1 cellular context compared by ENCODE assay signal in the genomic region with DNA sequence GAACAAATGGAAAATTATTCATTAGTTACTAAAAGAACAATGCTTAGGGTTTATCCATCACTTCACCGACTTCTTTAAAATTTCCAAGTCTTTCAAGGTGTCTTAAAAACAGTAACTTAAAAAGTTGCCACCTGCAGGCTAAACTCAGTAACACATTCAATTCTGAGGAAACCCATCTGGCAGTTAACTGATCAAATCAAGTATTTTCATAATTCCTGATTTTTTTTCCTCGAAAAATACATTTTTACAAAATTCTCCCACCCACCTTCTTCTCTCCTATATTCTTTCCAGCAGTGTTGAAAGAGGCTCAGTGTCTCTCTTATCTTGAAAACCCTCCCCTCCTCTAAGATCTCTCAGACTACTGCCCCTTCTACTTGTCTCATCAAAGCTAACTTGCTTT.
TF ChIP-seq lines count a peak whose summit lies in the region.

No MANE protein-coding gene starts in this region.

TF ChIP-seq in WTC11, 78 proteins besides CTCF, POLR2A, EP300 and RAD21 (continued from another document):
- TF ChIP-seq, protein P1, sequence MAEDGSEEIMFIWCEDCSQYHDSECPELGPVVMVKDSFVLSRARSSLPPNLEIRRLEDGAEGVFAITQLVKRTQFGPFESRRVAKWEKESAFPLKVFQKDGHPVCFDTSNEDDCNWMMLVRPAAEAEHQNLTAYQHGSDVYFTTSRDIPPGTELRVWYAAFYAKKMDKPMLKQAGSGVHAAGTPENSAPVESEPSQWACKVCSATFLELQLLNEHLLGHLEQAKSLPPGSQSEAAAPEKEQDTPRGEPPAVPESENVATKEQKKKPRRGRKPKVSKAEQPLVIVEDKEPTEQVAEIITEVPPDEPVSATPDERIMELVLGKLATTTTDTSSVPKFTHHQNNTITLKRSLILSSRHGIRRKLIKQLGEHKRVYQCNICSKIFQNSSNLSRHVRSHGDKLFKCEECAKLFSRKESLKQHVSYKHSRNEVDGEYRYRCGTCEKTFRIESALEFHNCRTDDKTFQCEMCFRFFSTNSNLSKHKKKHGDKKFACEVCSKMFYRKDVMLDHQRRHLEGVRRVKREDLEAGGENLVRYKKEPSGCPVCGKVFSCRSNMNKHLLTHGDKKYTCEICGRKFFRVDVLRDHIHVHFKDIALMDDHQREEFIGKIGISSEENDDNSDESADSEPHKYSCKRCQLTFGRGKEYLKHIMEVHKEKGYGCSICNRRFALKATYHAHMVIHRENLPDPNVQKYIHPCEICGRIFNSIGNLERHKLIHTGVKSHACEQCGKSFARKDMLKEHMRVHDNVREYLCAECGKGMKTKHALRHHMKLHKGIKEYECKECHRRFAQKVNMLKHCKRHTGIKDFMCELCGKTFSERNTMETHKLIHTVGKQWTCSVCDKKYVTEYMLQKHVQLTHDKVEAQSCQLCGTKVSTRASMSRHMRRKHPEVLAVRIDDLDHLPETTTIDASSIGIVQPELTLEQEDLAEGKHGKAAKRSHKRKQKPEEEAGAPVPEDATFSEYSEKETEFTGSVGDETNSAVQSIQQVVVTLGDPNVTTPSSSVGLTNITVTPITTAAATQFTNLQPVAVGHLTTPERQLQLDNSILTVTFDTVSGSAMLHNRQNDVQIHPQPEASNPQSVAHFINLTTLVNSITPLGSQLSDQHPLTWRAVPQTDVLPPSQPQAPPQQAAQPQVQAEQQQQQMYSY (CRISPR knock-in tag; IDR thresholded peaks at IDR 0.05), result no peak
- TF ChIP-seq, protein P2, sequence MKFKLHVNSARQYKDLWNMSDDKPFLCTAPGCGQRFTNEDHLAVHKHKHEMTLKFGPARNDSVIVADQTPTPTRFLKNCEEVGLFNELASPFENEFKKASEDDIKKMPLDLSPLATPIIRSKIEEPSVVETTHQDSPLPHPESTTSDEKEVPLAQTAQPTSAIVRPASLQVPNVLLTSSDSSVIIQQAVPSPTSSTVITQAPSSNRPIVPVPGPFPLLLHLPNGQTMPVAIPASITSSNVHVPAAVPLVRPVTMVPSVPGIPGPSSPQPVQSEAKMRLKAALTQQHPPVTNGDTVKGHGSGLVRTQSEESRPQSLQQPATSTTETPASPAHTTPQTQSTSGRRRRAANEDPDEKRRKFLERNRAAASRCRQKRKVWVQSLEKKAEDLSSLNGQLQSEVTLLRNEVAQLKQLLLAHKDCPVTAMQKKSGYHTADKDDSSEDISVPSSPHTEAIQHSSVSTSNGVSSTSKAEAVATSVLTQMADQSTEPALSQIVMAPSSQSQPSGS (CRISPR knock-in tag; IDR thresholded peaks at IDR 0.05; ENCODE audit: borderline replicate concordance, low read depth), result no peak
- TF ChIP-seq, protein P3, sequence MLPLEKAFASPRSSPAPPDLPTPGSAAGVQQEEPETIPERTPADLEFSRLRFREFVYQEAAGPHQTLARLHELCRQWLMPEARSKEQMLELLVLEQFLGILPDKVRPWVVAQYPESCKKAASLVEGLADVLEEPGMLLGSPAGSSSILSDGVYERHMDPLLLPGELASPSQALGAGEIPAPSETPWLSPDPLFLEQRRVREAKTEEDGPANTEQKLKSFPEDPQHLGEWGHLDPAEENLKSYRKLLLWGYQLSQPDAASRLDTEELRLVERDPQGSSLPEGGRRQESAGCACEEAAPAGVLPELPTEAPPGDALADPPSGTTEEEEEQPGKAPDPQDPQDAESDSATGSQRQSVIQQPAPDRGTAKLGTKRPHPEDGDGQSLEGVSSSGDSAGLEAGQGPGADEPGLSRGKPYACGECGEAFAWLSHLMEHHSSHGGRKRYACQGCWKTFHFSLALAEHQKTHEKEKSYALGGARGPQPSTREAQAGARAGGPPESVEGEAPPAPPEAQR (CRISPR knock-in tag; IDR thresholded peaks at IDR 0.05), result no peak
- TF ChIP-seq NR2C2 (CRISPR knock-in tag; IDR thresholded peaks at IDR 0.05), result no peak
- TF ChIP-seq ZNF317 (CRISPR knock-in tag; IDR thresholded peaks at IDR 0.05; ENCODE audit: borderline replicate concordance, low read depth), result no peak
- TF ChIP-seq, protein P4, sequence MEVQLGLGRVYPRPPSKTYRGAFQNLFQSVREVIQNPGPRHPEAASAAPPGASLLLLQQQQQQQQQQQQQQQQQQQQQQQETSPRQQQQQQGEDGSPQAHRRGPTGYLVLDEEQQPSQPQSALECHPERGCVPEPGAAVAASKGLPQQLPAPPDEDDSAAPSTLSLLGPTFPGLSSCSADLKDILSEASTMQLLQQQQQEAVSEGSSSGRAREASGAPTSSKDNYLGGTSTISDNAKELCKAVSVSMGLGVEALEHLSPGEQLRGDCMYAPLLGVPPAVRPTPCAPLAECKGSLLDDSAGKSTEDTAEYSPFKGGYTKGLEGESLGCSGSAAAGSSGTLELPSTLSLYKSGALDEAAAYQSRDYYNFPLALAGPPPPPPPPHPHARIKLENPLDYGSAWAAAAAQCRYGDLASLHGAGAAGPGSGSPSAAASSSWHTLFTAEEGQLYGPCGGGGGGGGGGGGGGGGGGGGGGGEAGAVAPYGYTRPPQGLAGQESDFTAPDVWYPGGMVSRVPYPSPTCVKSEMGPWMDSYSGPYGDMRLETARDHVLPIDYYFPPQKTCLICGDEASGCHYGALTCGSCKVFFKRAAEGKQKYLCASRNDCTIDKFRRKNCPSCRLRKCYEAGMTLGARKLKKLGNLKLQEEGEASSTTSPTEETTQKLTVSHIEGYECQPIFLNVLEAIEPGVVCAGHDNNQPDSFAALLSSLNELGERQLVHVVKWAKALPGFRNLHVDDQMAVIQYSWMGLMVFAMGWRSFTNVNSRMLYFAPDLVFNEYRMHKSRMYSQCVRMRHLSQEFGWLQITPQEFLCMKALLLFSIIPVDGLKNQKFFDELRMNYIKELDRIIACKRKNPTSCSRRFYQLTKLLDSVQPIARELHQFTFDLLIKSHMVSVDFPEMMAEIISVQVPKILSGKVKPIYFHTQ (CRISPR knock-in tag; IDR thresholded peaks at IDR 0.05), result no peak
- TF ChIP-seq HMGA2 (CRISPR knock-in tag; IDR thresholded peaks at IDR 0.05), result no peak
- no peak for TF ChIP-seq MXD4 (CRISPR knock-in tag; IDR thresholded peaks at IDR 0.05; ENCODE audit: borderline replicate concordance)
